In genomic region chr14:54438703-54439102, GRCh38 we compare ENCODE assay signal across 1 cellular context.
TF ChIP-seq lines count a peak whose summit lies in the region.

No MANE protein-coding gene starts in this region.

TF ChIP-seq in GM12878, 131 proteins besides CTCF, POLR2A, EP300 and RAD21:
- TF ChIP-seq CHD2 (IDR thresholded peaks at IDR 0.05; ENCODE audit: borderline replicate concordance, low read depth, low read length): no peak
- TF ChIP-seq MYC (IDR thresholded peaks at IDR 0.05; ENCODE audit: insufficient read depth, insufficient read length, insufficient replicate concordance, low read length, severe bottlenecking): no peak
- peak; percentile 35; the same call in 1 of the 2 replicates for TF ChIP-seq ZBTB33 (IDR thresholded peaks at IDR 0.05)
- no peak for TF ChIP-seq KAT2A (conservative IDR thresholded peaks at IDR 0.05; ENCODE audit: control insufficient read depth, low read depth, low read length)
